In the genomic region with DNA sequence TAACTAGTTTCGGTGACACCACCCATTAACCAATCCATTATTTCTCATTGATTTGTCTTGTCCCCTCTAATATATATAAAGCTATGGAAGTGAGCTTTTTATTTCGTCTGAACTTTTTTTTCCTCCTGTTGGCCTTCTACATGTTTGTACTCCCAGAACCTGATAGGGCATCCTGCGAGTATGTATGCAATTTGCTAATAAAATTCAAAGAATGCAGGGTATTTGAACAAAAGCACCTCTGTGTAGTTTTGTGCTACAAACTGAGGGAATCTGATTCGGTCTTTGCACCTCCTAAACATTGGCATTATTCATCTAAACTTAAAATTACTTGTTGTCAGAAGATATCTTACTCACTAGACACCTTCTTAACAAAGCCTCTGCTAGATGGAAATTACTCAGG, we compare ENCODE assay signal across 16 cellular contexts.
A peak's percentile ranks its signal among the peaks of the same experiment; 100 is the strongest.
DNase-seq lines count a peak whose midpoint lies in the region; FAIRE-seq and TF ChIP-seq lines count a peak whose summit lies in the region.
"Had no signal": no experiment of that assay in that cellular context is flagged by ENCODE, and none has a peak within 500 bp of the region (broad histone marks: within the 10 kb centered on the region; RNA-seq: fewer than 3 reads in every experiment).

No MANE protein-coding gene starts in this region.

- peak overlapping the region; percentile 86 for H3K27ac Mint-ChIP-seq in progenitor cell of endocrine pancreas
- H3K27ac Mint-ChIP-seq: CD4-positive, alpha-beta memory T cell had no signal

- H3K9ac ChIP-seq in mammary epithelial cell (ENCODE audit: insufficient read depth, low read length) (no peak overlapping the region), Karpas-422 (ENCODE audit: low read length) (no peak overlapping the region)

- no peak overlapping the region for H2AFZ ChIP-seq in mammary epithelial cell (ENCODE audit: low read depth, low read length)
- no peak overlapping the region for H2AFZ ChIP-seq in Karpas-422 (ENCODE audit: low read length)

- intact Hi-C loops in mammary epithelial cell (cut with micrococcal nuclease), result no loop called here

- H4K20me1 ChIP-seq in mammary epithelial cell (ENCODE audit: insufficient read depth, low read length) (no peaks in the 10 kb centered on the region), Karpas-422 (ENCODE audit: insufficient read depth, low read depth, low read length) (no peaks in the 10 kb centered on the region)

- H3K4me3 Mint-ChIP-seq in progenitor cell of endocrine pancreas (ENCODE audit: low read depth), result no peak overlapping the region
- H3K4me3 Mint-ChIP-seq: CD4-positive, alpha-beta memory T cell had no signal

- H3K9me3 Mint-ChIP-seq in progenitor cell of endocrine pancreas (ENCODE audit: low read depth), result no peaks in the 10 kb centered on the region
- H3K9me3 Mint-ChIP-seq: CD4-positive, alpha-beta memory T cell had no signal

- dilution Hi-C loops in mammary epithelial cell (cut with HindIII; ENCODE audit: low sequenced_read_pairs), result no loop called here

- H3K36me3 Mint-ChIP-seq in progenitor cell of endocrine pancreas (ENCODE audit: insufficient read depth), result no peaks in the 10 kb centered on the region
- H3K36me3 Mint-ChIP-seq: CD4-positive, alpha-beta memory T cell had no signal

- TF ChIP-seq CTCF in progenitor cell of endocrine pancreas (IDR thresholded peaks at IDR 0.05; ENCODE audit: unreplicated experiment) (no peak), mammary epithelial cell (conservative IDR thresholded peaks at IDR 0.05 in 1 of 2, IDR thresholded peaks at IDR 0.05 in 1 of 2; ENCODE audit: extremely low read depth in 1 of 2, insufficient read depth in 1 of 2, low read depth in 1 of 2, low read length in 2 of 2) (no peak)

- FAIRE-seq in H54 (lab: Jason Lieb, UNC), result peak; percentile 6
- FAIRE-seq: A549, GM12892 had no signal

- in situ Hi-C loops in mammary epithelial cell (cut with MboI; ENCODE audit: low sequenced_read_pairs in 2 of 2), result no loop called here

- no peaks in the 10 kb centered on the region; the same call in 1 of the 2 replicates for H3K9me2 ChIP-seq in Karpas-422 (replicated peaks; ENCODE audit: insufficient read depth, low read length)

- no peak overlapping the region for H3K27ac ChIP-seq in mammary epithelial cell (ENCODE audit: insufficient read depth, low read depth, low read length)
- no peak overlapping the region for H3K27ac ChIP-seq in Karpas-422 (ENCODE audit: low read length)
- H3K27ac ChIP-seq: A549, C4-2B had no signal

- peak; percentile 21 for DNase-seq in COLO829 (ENCODE audit: low spot score)
- no peak for DNase-seq in H54 (ENCODE audit: insufficient read length, low spot score)
- peak; percentile 7 for DNase-seq in astrocyte of the hippocampus (ENCODE audit: low read depth, low spot score)
- DNase-seq in progenitor cell of endocrine pancreas (ENCODE audit: low spot score, unreplicated experiment), result no peak
- DNase-seq in OCI-M2 (lab: John Stamatoyannopoulos, UW; ENCODE audit: unreplicated experiment), result no peak
- DNase-seq in mammary epithelial cell, result no peak
- no peak for DNase-seq in Karpas-422
- DNase-seq: CD4-positive, alpha-beta memory T cell; COR-L47; DND-41; GDM1; H7 had no signal

- H3K27me3 ChIP-seq in mammary epithelial cell (ENCODE audit: insufficient read depth, low read length) (no peaks in the 10 kb centered on the region), Karpas-422 (ENCODE audit: low read length) (no peaks in the 10 kb centered on the region)
- H3K27me3 ChIP-seq: BE2C had no signal

- H3K36me3 ChIP-seq in mammary epithelial cell (ENCODE audit: insufficient read depth, low read length) (no peaks in the 10 kb centered on the region), Karpas-422 (ENCODE audit: insufficient read depth, low read length) (no peaks in the 10 kb centered on the region)
- H3K36me3 ChIP-seq: BE2C had no signal

- H3K4me2 ChIP-seq in mammary epithelial cell (ENCODE audit: insufficient read depth, low read depth, low read length), result no peak overlapping the region
- no peak overlapping the region for H3K4me2 ChIP-seq in Karpas-422 (ENCODE audit: low read depth, low read length, poor library complexity, severe bottlenecking)
- H3K4me2 ChIP-seq: A549 had no signal

- BruUV-seq in mammary epithelial cell (replicated peaks; lab: Mats Ljungman, UMichigan), result no TSS peak

- peaks cover 10% of the 10 kb centered on the region for H3K4me1 Mint-ChIP-seq in progenitor cell of endocrine pancreas (ENCODE audit: low read depth)
- H3K4me1 Mint-ChIP-seq: CD4-positive, alpha-beta memory T cell had no signal

- no peak for TF ChIP-seq POLR2A in H54 (IDR thresholded peaks at IDR 0.05; ENCODE audit: low read depth, low read length)

- 46% methylated on average over 4 of the region's 4 CpGs for WGBS in mammary epithelial cell (ENCODE audit: low coverage, missing lambda C conversion rate)

- CTCF ChIA-PET in mammary epithelial cell (lab: Charles Lee; ENCODE audit: low non-redundant PET), result no interaction called here

- H3K9me3 ChIP-seq in mammary epithelial cell (replicated peaks; ENCODE audit: insufficient read depth, low read length), result no peaks in the 10 kb centered on the region
- peaks cover 17% of the 10 kb centered on the region; the same call in 1 of the 2 replicates for H3K9me3 ChIP-seq in Karpas-422 (ENCODE audit: low read length)
- H3K9me3 ChIP-seq: A549, BE2C had no signal

- no peaks in the 10 kb centered on the region for H3K27me3 Mint-ChIP-seq in progenitor cell of endocrine pancreas
- H3K27me3 Mint-ChIP-seq: CD4-positive, alpha-beta memory T cell had no signal

- H3K79me2 ChIP-seq in mammary epithelial cell (ENCODE audit: insufficient read depth, low read length) (no peaks in the 10 kb centered on the region), Karpas-422 (ENCODE audit: low read length) (no peaks in the 10 kb centered on the region)

- H3K4me3 ChIP-seq in mammary epithelial cell (replicated peaks in 1 of 3; ENCODE audit: insufficient read depth in 1 of 3, low read depth in 2 of 3, low read length in 3 of 3) (no peak overlapping the region), Karpas-422 (ENCODE audit: low read length) (no peak overlapping the region)
- H3K4me3 ChIP-seq: A549 had no signal

- H3K4me1 ChIP-seq in mammary epithelial cell (ENCODE audit: insufficient read depth, low read length) (no peaks in the 10 kb centered on the region), Karpas-422 (ENCODE audit: low read length) (no peaks in the 10 kb centered on the region)
- H3K4me1 ChIP-seq: A549 had no signal

Comparison
In these comparisons a context has a peak if more than half of its experiments do, and no peak if none do; other contexts are left out.
1. DNase-seq: peak in COLO829 (single experiment) and astrocyte of the hippocampus (single experiment); none in H54 (single experiment), progenitor cell of endocrine pancreas (single experiment), OCI-M2 (single experiment), mammary epithelial cell (single experiment) and Karpas-422 (single experiment).